1 cellular context compared by ENCODE assay signal in genomic region chr10:46090258-46090812, GRCh38.
TF ChIP-seq lines count a peak whose summit lies in the region.

No MANE protein-coding gene starts in this region.

TF ChIP-seq in HepG2, 621 proteins besides CTCF, POLR2A, EP300 and RAD21 (continues in another document):
- no peak for TF ChIP-seq MXD1 (CRISPR knock-in tag; IDR thresholded peaks at IDR 0.05)
- no peak for TF ChIP-seq ZNF124 (CRISPR knock-in tag; IDR thresholded peaks at IDR 0.05)
- TF ChIP-seq MYC (CRISPR knock-in tag; IDR thresholded peaks at IDR 0.05; ENCODE audit: borderline replicate concordance), result no peak
- no peak for TF ChIP-seq CBX1 (IDR thresholded peaks at IDR 0.05; ENCODE audit: low read depth)
- TF ChIP-seq HNF1A (IDR thresholded peaks at IDR 0.05; ENCODE audit: low read depth), result no peak
- no peak for TF ChIP-seq HNF1A (CRISPR knock-in tag; IDR thresholded peaks at IDR 0.05; ENCODE audit: borderline replicate concordance)
- no peak for TF ChIP-seq SP5 (CRISPR knock-in tag; IDR thresholded peaks at IDR 0.05; ENCODE audit: borderline replicate concordance, low read depth)
- TF ChIP-seq MAFG (CRISPR knock-in tag; IDR thresholded peaks at IDR 0.05), result no peak
- TF ChIP-seq ZNF616 (CRISPR knock-in tag; IDR thresholded peaks at IDR 0.05; ENCODE audit: low read depth), result no peak
- TF ChIP-seq ZFX (CRISPR knock-in tag; IDR thresholded peaks at IDR 0.05; ENCODE audit: low read depth), result peak; percentile 57; the same call in 1 of the 2 replicates
- no peak for TF ChIP-seq SAFB2 (CRISPR knock-in tag; IDR thresholded peaks at IDR 0.05; ENCODE audit: borderline replicate concordance, low read depth)
- no peak for TF ChIP-seq ZFAT (CRISPR knock-in tag; conservative IDR thresholded peaks at IDR 0.05)
- 0 out of 2 replicates have a peak, but pooled peaks have one; percentile 21 for TF ChIP-seq ZNF232 (CRISPR knock-in tag; IDR thresholded peaks at IDR 0.05; ENCODE audit: borderline replicate concordance)
- no peak for TF ChIP-seq FOSL2 (CRISPR knock-in tag; IDR thresholded peaks at IDR 0.05)
- TF ChIP-seq BHLHE40 (IDR thresholded peaks at IDR 0.05; ENCODE audit: low read length), result no peak
- TF ChIP-seq MEIS2 (CRISPR knock-in tag; IDR thresholded peaks at IDR 0.05), result no peak
- TF ChIP-seq NR1H2 (CRISPR knock-in tag; IDR thresholded peaks at IDR 0.05; ENCODE audit: borderline replicate concordance, low read depth), result no peak
- no peak for TF ChIP-seq ZNF619 (CRISPR knock-in tag; IDR thresholded peaks at IDR 0.05)
- no peak for TF ChIP-seq ZNF235 (CRISPR knock-in tag; IDR thresholded peaks at IDR 0.05; ENCODE audit: borderline replicate concordance)
- no peak for TF ChIP-seq POGK (CRISPR knock-in tag; conservative IDR thresholded peaks at IDR 0.05)
- no peak for TF ChIP-seq MAZ (IDR thresholded peaks at IDR 0.05; ENCODE audit: borderline replicate concordance, low read depth, low read length)
- TF ChIP-seq MAZ (CRISPR knock-in tag; IDR thresholded peaks at IDR 0.05; ENCODE audit: low read depth), result no peak
- no peak for TF ChIP-seq GRHL1 (CRISPR knock-in tag; conservative IDR thresholded peaks at IDR 0.05)
- TF ChIP-seq POLR2G (IDR thresholded peaks at IDR 0.05; ENCODE audit: low read depth, low read length), result no peak
- TF ChIP-seq EED (CRISPR knock-in tag; IDR thresholded peaks at IDR 0.05), result no peak
- TF ChIP-seq ADNP (CRISPR knock-in tag; IDR thresholded peaks at IDR 0.05), result no peak
- 0 out of 2 replicates have a peak, but pooled peaks have one; percentile 7 for TF ChIP-seq ZMYM4 (CRISPR knock-in tag; IDR thresholded peaks at IDR 0.05)
- TF ChIP-seq ZNF180 (CRISPR knock-in tag; IDR thresholded peaks at IDR 0.05; ENCODE audit: borderline replicate concordance, low read depth), result no peak
- no peak for TF ChIP-seq REPIN1 (CRISPR knock-in tag; IDR thresholded peaks at IDR 0.05; ENCODE audit: borderline replicate concordance, low read depth)
- TF ChIP-seq SIX4 (CRISPR knock-in tag; IDR thresholded peaks at IDR 0.05), result no peak
- no peak for TF ChIP-seq HDAC2 (CRISPR knock-in tag; IDR thresholded peaks at IDR 0.05)
- no peak for TF ChIP-seq MTF2 (CRISPR knock-in tag; IDR thresholded peaks at IDR 0.05; ENCODE audit: borderline replicate concordance)
- peak; percentile 41; the same call in 1 of the 2 replicates for TF ChIP-seq ZFY (CRISPR knock-in tag; IDR thresholded peaks at IDR 0.05)
- TF ChIP-seq TSC22D2 (CRISPR knock-in tag; IDR thresholded peaks at IDR 0.05; ENCODE audit: borderline replicate concordance), result no peak
- no peak for TF ChIP-seq TOPORS (CRISPR knock-in tag; IDR thresholded peaks at IDR 0.05)
- no peak for TF ChIP-seq ASH2L (IDR thresholded peaks at IDR 0.05; ENCODE audit: insufficient read length, low read depth, low read length)
- TF ChIP-seq ZSCAN5A (CRISPR knock-in tag; IDR thresholded peaks at IDR 0.05; ENCODE audit: borderline replicate concordance), result no peak
- TF ChIP-seq CREBL2 (CRISPR knock-in tag; IDR thresholded peaks at IDR 0.05; ENCODE audit: borderline replicate concordance), result no peak
- TF ChIP-seq ZNF672 (CRISPR knock-in tag; IDR thresholded peaks at IDR 0.05), result no peak
- no peak for TF ChIP-seq ZNF569 (CRISPR knock-in tag; IDR thresholded peaks at IDR 0.05; ENCODE audit: borderline replicate concordance)
- TF ChIP-seq U2AF2 (IDR thresholded peaks at IDR 0.05; ENCODE audit: low read depth, low read length), result no peak
- no peak for TF ChIP-seq ZNF558 (CRISPR knock-in tag; IDR thresholded peaks at IDR 0.05; ENCODE audit: borderline replicate concordance)
- no peak for TF ChIP-seq IRF9 (CRISPR knock-in tag; IDR thresholded peaks at IDR 0.05; ENCODE audit: borderline replicate concordance)
- TF ChIP-seq MBD4 (IDR thresholded peaks at IDR 0.05; ENCODE audit: borderline replicate concordance, low read length), result no peak
- TF ChIP-seq BATF2 (CRISPR knock-in tag; IDR thresholded peaks at IDR 0.05), result no peak
- TF ChIP-seq GABPA (IDR thresholded peaks at IDR 0.05; ENCODE audit: low read depth, low read length), result no peak
- no peak for TF ChIP-seq GABPA (CRISPR knock-in tag; IDR thresholded peaks at IDR 0.05; ENCODE audit: low read depth)
- 0 out of 2 replicates have a peak, but pooled peaks have one; percentile 29 for TF ChIP-seq HIC2 (CRISPR knock-in tag; IDR thresholded peaks at IDR 0.05; ENCODE audit: low read depth)
- no peak for TF ChIP-seq ZNF10 (CRISPR knock-in tag; IDR thresholded peaks at IDR 0.05; ENCODE audit: borderline replicate concordance, low read depth)
- TF ChIP-seq AFF4 (CRISPR knock-in tag; IDR thresholded peaks at IDR 0.05), result no peak
- TF ChIP-seq SALL1 (CRISPR knock-in tag; IDR thresholded peaks at IDR 0.05), result 0 out of 2 replicates have a peak, but pooled peaks have one; percentile 9
